3 cellular contexts compared by ENCODE assay signal in the genomic region with DNA sequence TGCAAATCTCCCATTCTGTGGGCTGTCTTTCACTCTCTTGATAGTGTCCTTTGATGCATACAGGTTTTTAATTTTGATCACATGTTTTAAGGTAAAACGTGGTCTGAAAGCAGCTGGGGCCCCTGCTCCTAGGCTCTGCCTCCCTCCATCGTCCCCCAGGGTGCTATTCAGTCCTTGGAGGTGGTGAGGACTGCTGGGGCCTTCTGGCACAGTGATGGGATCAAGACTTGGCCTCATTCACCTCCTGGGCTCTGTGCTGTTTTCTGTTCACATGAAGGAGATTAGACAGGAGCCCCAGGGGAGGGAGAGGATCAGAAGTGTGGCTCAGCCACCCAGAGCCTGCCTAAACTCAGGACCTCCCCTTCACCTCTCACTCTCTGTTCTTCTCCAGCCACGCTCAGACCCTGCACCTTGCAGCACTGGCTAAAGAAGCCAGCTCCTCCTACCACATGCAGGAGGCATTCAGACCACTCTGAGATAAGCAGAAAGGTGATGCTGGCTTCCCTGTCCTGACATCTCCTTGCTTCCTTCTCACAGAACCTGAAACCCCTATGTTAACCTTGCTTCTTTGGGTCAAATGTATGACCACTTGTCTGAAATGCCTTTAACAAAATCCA.
TF ChIP-seq lines count a peak whose summit lies in the region.

No MANE protein-coding gene starts in this region.

TF ChIP-seq in IMR-90, 13 proteins besides CTCF, POLR2A, EP300 and RAD21:
- TF ChIP-seq CHD1 (IDR thresholded peaks at IDR 0.05; ENCODE audit: low read depth, low read length) (no peak), RCOR1 (IDR thresholded peaks at IDR 0.05; ENCODE audit: insufficient replicate concordance, low read length) (no peak), MAFK (IDR thresholded peaks at IDR 0.05; ENCODE audit: low read depth, low read length) (no peak), RFX5 (IDR thresholded peaks at IDR 0.05; ENCODE audit: low read depth, low read length) (no peak), NFE2L2 (IDR thresholded peaks at IDR 0.05; ENCODE audit: low read depth, low read length) (no peak)

TF ChIP-seq in H1, 55 proteins besides CTCF, POLR2A, EP300 and RAD21:
- TF ChIP-seq KDM5A (IDR thresholded peaks at IDR 0.05; ENCODE audit: low read length) (no peak), EZH2 (IDR thresholded peaks at IDR 0.05; ENCODE audit: low read depth, low read length, severe bottlenecking) (no peak), SUZ12 (IDR thresholded peaks at IDR 0.05; ENCODE audit: low read length) (no peak), POLR2AphosphoS5 (IDR thresholded peaks at IDR 0.05; ENCODE audit: low read depth, low read length) (no peak), SIN3A (conservative IDR thresholded peaks at IDR 0.05 in 1 of 2, IDR thresholded peaks at IDR 0.05 in 1 of 2; ENCODE audit: low read depth in 1 of 2, low read length in 2 of 2) (no peak), SIX5 (IDR thresholded peaks at IDR 0.05; ENCODE audit: low read depth, low read length) (no peak), EGR1 (IDR thresholded peaks at IDR 0.05; ENCODE audit: borderline replicate concordance, low read depth, low read length) (no peak), SIRT6 (IDR thresholded peaks at IDR 0.05; ENCODE audit: low read length) (no peak), ATF3 (IDR thresholded peaks at IDR 0.05; ENCODE audit: insufficient read depth, low read depth, low read length) (no peak), JUN (IDR thresholded peaks at IDR 0.05; ENCODE audit: low read depth, low read length) (no peak)
- TF ChIP-seq, protein P1, sequence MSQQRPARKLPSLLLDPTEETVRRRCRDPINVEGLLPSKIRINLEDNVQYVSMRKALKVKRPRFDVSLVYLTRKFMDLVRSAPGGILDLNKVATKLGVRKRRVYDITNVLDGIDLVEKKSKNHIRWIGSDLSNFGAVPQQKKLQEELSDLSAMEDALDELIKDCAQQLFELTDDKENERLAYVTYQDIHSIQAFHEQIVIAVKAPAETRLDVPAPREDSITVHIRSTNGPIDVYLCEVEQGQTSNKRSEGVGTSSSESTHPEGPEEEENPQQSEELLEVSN (IDR thresholded peaks at IDR 0.05) = no peak

TF ChIP-seq in GM12891, 5 proteins besides CTCF, POLR2A, EP300 and RAD21:
- no peak for TF ChIP-seq PAX5 (IDR thresholded peaks at IDR 0.05; ENCODE audit: insufficient read depth, low read length, severe bottlenecking)
